ENCODE assay signal across 8 cellular contexts in genomic region chr16:84738255-84739038, GRCh38. TPM values are rescaled to one million over a fixed set of nuclear protein-coding genes. Genes with fewer than 3 reads are reported as not detected.
DNase-seq lines count a peak whose midpoint lies in the region; ATAC-seq and TF ChIP-seq lines count a peak whose summit lies in the region.

No MANE protein-coding gene starts in this region.

- TF ChIP-seq CTCF in AG09319 (IDR thresholded peaks at IDR 0.05; ENCODE audit: low read depth, low read length) = peak; percentile 77

- peak; percentile 43 for ATAC-seq in GM18520 (IDR thresholded peaks at IDR 0.05; ENCODE audit: unreplicated experiment)
- peak; percentile 73 for ATAC-seq in HG03432 (IDR thresholded peaks at IDR 0.05; ENCODE audit: unreplicated experiment)

- DNase-seq in AG09319 (ENCODE audit: extremely low read depth, low read depth) (no peak), NOMO-1 treated with dmso at 0.1 percent for 144 hours (lab: John Stamatoyannopoulos, UW; ENCODE audit: unreplicated experiment) (peak; percentile 41), epidermal melanocyte (ENCODE audit: insufficient read length, low spot score) (peak; percentile 47), mucosa of gallbladder (ENCODE audit: low spot score) (peak; percentile 82)
- DNase-seq in activated CD8-positive, alpha-beta memory T cell treated with anti-CD3 and anti-CD28 coated beads, Interleukin-2, amount 50 U/mL, for 24 hours (ENCODE audit: extremely low read depth) = peak; percentile 40
- DNase-seq in stimulated activated CD8-positive, alpha-beta memory T cell treated with anti-CD3 and anti-CD28 coated beads, Interleukin-4, amount 100 ng/mL, for 48 hours = peak; percentile 84

RNA-seq across cellular contexts. Expression of gene USP10, which starts 38.6 kb away (rescaled TPM):
- 60.8 TPM for total RNA-seq in mucosa of gallbladder
